Comparison of ENCODE assay signal across 16 cellular contexts in genomic region chr5:179769276-179769675, GRCh38. TPM values are rescaled to one million over a fixed set of nuclear protein-coding genes. Genes with fewer than 3 reads are reported as not detected.
"Had no signal": no experiment of that assay in that cellular context is flagged by ENCODE, and none has a peak within 500 bp of the region (broad histone marks: within the 10 kb centered on the region; RNA-seq: fewer than 3 reads in every experiment).

No MANE protein-coding gene starts in this region.

- H3K27ac Mint-ChIP-seq: activated B cell treated with CpG ODN at 0.5 μM for 24 hours; activated naive CD8-positive, alpha-beta T cell treated with anti-CD3 and anti-CD28 coated beads, Interleukin-2, amount 50 U/mL, for 24 hours had no signal

- ATAC-seq: activated naive CD8-positive, alpha-beta T cell treated with anti-CD3 and anti-CD28 coated beads, Interleukin-2, amount 50 U/mL, for 24 hours; sciatic nerve; SK-N-SH treated with all-trans-retinoic acid at 6 μM for 48 hours had no signal

- H3K4me3 Mint-ChIP-seq: activated B cell treated with CpG ODN at 0.5 μM for 24 hours; activated naive CD8-positive, alpha-beta T cell treated with anti-CD3 and anti-CD28 coated beads, Interleukin-2, amount 50 U/mL, for 24 hours had no signal

- H3K27me3 ChIP-seq: ascending aorta, esophagus muscularis mucosa, spleen, stomach, testis had no signal

- H3K4me3 ChIP-seq: ascending aorta, esophagus muscularis mucosa, spleen, stomach, testis had no signal

- H3K27ac ChIP-seq: ascending aorta, esophagus muscularis mucosa, spleen, stomach, testis had no signal

- H3K27me3 Mint-ChIP-seq: activated B cell treated with CpG ODN at 0.5 μM for 24 hours; activated naive CD8-positive, alpha-beta T cell treated with anti-CD3 and anti-CD28 coated beads, Interleukin-2, amount 50 U/mL, for 24 hours; natural killer cell treated with Interleukin-12 subunit alpha and Interleukin-12 subunit beta and Interleukin-15 and Interleukin-18, amount 100 ng/mL, for 72 hours had no signal

- H3K9me3 Mint-ChIP-seq: activated B cell treated with CpG ODN at 0.5 μM for 24 hours; activated naive CD8-positive, alpha-beta T cell treated with anti-CD3 and anti-CD28 coated beads, Interleukin-2, amount 50 U/mL, for 24 hours; natural killer cell treated with Interleukin-12 subunit alpha and Interleukin-12 subunit beta and Interleukin-15 and Interleukin-18, amount 100 ng/mL, for 72 hours had no signal

- DNase-seq: activated B cell treated with CpG ODN at 0.5 μM for 24 hours; activated CD8-positive, alpha-beta memory T cell treated with anti-CD3 and anti-CD28 coated beads for 24 hours; activated naive CD4-positive, alpha-beta T cell; activated naive CD8-positive, alpha-beta T cell treated with anti-CD3 and anti-CD28 coated beads, Interleukin-2, amount 50 U/mL, for 24 hours; hippocampal formation; kidney glomerular epithelial cell; stomach; T-helper 2 cell; testis had no signal

RNA-seq across cellular contexts. Expression of gene LTC4S, which starts 24.5 kb away (rescaled TPM):
- total RNA-seq: glomerular endothelial cell had no signal
